Comparison of ENCODE assay signal across 1 cellular context in the genomic region with DNA sequence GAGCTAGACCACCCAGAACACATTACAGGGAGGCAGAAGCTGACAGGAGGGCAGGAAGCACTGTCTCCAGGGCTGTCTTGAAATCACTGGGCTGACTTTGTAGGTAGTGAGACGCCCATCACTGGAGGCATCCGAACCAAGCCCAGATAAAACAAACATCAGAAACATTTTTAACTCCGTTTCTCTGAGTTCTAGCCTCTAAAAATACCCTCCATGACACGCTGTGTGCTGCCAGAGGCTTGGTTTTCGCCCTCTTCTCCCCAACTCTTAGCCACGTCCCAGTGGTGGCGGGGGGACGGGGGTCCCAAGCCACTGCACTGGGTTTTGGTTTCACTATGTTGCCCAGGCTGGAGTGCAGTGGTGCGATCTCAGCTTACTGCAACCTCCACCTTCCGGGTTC.
TF ChIP-seq lines count a peak whose summit lies in the region.

No MANE protein-coding gene starts in this region.

TF ChIP-seq in H1, 55 proteins besides CTCF, POLR2A, EP300 and RAD21:
- no peak for TF ChIP-seq SAP30 (IDR thresholded peaks at IDR 0.05; ENCODE audit: insufficient read depth, insufficient replicate concordance, low read length)
